Comparison of ENCODE assay signal across 8 cellular contexts in the genomic region with DNA sequence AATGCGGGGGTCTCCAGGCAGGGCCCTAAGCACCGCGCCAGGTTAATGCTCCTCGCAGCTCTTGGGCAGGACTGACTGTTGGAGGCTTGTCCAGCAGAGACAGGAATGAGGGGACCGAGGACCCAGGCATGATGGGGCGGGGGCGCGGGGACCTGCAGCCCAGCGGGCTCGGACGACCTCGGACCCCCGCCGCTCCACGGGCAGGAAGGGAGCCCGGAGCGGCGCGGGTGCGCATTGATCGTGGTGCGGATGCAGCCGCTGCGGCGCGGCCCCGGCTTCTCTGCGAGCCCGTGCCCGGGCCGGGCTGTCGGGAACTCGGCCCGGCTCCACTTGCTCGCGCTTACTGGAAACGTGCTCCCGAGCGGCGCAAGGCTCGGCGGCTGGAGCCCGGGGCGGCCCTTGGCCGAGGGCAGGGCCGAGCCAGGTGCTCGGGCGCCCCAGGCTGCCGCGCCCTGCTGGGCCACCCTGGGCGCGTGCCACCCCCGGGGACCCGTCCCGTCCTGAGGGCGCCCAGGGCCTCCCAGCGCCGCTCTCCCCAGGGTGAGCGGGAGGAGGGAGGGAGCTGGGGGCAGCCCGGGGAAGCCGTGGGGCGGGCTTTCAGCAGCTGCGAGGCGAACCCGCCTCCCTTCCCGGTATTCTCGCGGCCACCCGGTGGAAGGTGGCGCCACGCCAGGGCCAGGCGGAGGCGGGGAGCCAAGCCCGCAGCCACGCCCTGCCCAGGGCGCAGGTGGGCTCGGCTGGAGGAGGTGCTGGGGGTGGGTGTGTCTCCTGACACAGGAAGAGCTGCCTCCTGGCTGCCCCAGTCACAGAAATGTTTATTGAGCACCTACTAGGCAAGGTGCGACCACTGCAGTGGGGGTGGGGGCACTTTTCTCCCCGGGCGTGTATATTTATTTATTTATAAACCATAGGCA. TPM values are rescaled to one million over a fixed set of nuclear protein-coding genes. Genes with fewer than 3 reads are reported as not detected.
DNase-seq lines count a peak whose midpoint lies in the region; ATAC-seq and TF ChIP-seq lines count a peak whose summit lies in the region.

No MANE protein-coding gene starts in this region.

- peak overlapping the region; percentile 24 for H3K27ac Mint-ChIP-seq in activated B cell treated with CpG ODN at 0.5 μM for 24 hours
- peak overlapping the region; percentile 74 for H3K27ac Mint-ChIP-seq in central memory CD8-positive, alpha-beta T cell (ENCODE audit: low read depth)

- H3K9me3 Mint-ChIP-seq in activated B cell treated with CpG ODN at 0.5 μM for 24 hours: no peaks in the 10 kb centered on the region
- H3K9me3 Mint-ChIP-seq in central memory CD8-positive, alpha-beta T cell: no peaks in the 10 kb centered on the region

- ATAC-seq in GM21381 (IDR thresholded peaks at IDR 0.05; ENCODE audit: unreplicated experiment) (peak; percentile 38), activated B cell treated with CpG ODN at 0.5 μM for 24 hours (ENCODE audit: low read depth) (peak; percentile 78), left colon (peak; percentile 71)
- ATAC-seq in central memory CD8-positive, alpha-beta T cell (replicated peaks; ENCODE audit: extremely low read depth, poor library complexity, severe bottlenecking): peak; percentile 72

- no peaks in the 10 kb centered on the region for H3K36me3 Mint-ChIP-seq in activated B cell treated with CpG ODN at 0.5 μM for 24 hours (ENCODE audit: low read depth)
- peaks cover 1% of the 10 kb centered on the region for H3K36me3 Mint-ChIP-seq in central memory CD8-positive, alpha-beta T cell (ENCODE audit: insufficient read depth)

- TF ChIP-seq CTCF in AG04449 (IDR thresholded peaks at IDR 0.05; ENCODE audit: insufficient read depth, low read length, missing control alignments) (no peak), activated B cell treated with CpG ODN at 0.5 μM for 24 hours (IDR thresholded peaks at IDR 0.05) (no peak)

- POLR2A ChIA-PET in AG04449 (lab: Yijun Ruan, JAX) (interaction anchor here (1.7 to 1.9 kb wide), 2 partner anchors 45 to 46 kb away, joined by 8 to 16 read pairs; a partner anchor contains a TSS), activated B cell treated with CpG ODN at 0.5 μM for 24 hours (lab: Charles Lee) (interaction anchor here (0.6 to 3.6 kb wide), 10 partner anchors 21 to 68 kb away, joined by 3 to 21 read pairs (median 5); a partner anchor contains a TSS)

- CTCF ChIA-PET in AG04449 (lab: Yijun Ruan, JAX) (interaction anchor here (0.6 to 3.2 kb wide), 13 partner anchors 9 to 230 kb away, joined by 3 to 15 read pairs (median 4); no protein-coding TSS in a partner anchor), activated B cell treated with CpG ODN at 0.5 μM for 24 hours (lab: Charles Lee) (interaction anchor here (0.8 kb wide), 1 partner anchor 46 kb away, joined by 3 read pairs; no protein-coding TSS in a partner anchor)

- DNase-seq in AG04449 (ENCODE audit: low read depth, low spot score): no peak
- DNase-seq in NCI-H2107 (lab: John Stamatoyannopoulos, UW): peak; percentile 74
- DNase-seq in activated B cell treated with CpG ODN at 0.5 μM for 24 hours: peak; percentile 65
- peak in 1 of 2 donors; percentile 42 for DNase-seq in central memory CD8-positive, alpha-beta T cell (ENCODE audit: low spot score in 2 of 2)
- peak; percentile 90 to 92 for DNase-seq in left colon
- peak; percentile 64 to 75 for DNase-seq in stimulated activated CD4-positive, alpha-beta T cell treated with anti-CD3 and anti-CD28 coated beads, Interleukin-4, amount 100 ng/mL, for 4 hours
- DNase-seq in foreskin melanocyte: no peak

- intact Hi-C loops in activated B cell treated with CpG ODN at 0.5 μM for 24 hours (cut with micrococcal nuclease) (loop anchor here (1.0 to 2.0 kb wide), 3 partner anchors 23 to 46 kb away; a partner anchor contains a TSS), left colon (cut with DNase I, micrococcal nuclease) (no loop called here)

- H3K4me3 Mint-ChIP-seq in activated B cell treated with CpG ODN at 0.5 μM for 24 hours: peak overlapping the region; percentile 66
- H3K4me3 Mint-ChIP-seq in central memory CD8-positive, alpha-beta T cell: peak overlapping the region; percentile 74

- peak overlapping the region; percentile 43 for H3K4me3 ChIP-seq in AG04449 (ENCODE audit: low read depth, low read length)

- H3K4me1 Mint-ChIP-seq in activated B cell treated with CpG ODN at 0.5 μM for 24 hours: peaks cover 43% of the 10 kb centered on the region
- H3K4me1 Mint-ChIP-seq in central memory CD8-positive, alpha-beta T cell: peaks cover 28% of the 10 kb centered on the region

- peaks cover 6% of the 10 kb centered on the region for H3K27me3 Mint-ChIP-seq in activated B cell treated with CpG ODN at 0.5 μM for 24 hours
- H3K27me3 Mint-ChIP-seq in central memory CD8-positive, alpha-beta T cell: no peaks in the 10 kb centered on the region

RNA-seq across cellular contexts. Expression of a gene that starts 45.9 kb away (rescaled TPM):
- 79.9 and 80.9 TPM in 2 replicates for total RNA-seq in activated B cell treated with CpG ODN at 0.5 μM for 24 hours
- total RNA-seq in left colon: 10 to 100 TPM; 11.6 to 33.1 TPM

Comparison
In these comparisons a context has a peak if more than half of its experiments do, and no peak if none do; other contexts are left out.
1. DNase-seq: peak in NCI-H2107 (single experiment), activated B cell treated with CpG ODN at 0.5 μM for 24 hours (single experiment), left colon (2 of 2) and stimulated activated CD4-positive, alpha-beta T cell treated with anti-CD3 and anti-CD28 coated beads, Interleukin-4, amount 100 ng/mL, for 4 hours (2 of 2); none in AG04449 (single experiment) and foreskin melanocyte (single experiment).
2. Peak in every context shown above with its lines, with median percentiles within 50 percentile points of each other: ATAC-seq.